Comparison of ENCODE assay signal across 12 cellular contexts in the genomic region with DNA sequence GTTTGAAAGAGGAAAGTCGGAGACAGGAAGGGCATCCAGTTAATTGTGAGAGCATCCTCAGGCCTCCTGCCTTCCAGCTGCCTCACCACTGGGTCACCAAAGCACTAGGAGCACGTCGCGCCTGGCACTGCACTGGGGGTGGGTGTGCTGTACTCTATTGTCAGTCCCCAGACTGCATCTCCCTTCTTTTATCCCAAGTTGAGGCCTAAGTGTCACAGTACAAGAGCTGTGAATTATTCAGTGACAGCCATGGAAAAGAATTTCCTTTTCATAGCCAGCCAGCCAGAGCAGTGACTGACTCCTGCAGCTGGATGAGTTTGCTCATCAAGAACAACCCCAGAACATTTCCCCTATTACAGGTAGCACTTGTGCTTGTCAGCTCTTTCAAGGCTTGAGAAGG. TPM values are rescaled to one million over a fixed set of nuclear protein-coding genes. Genes with fewer than 3 reads are reported as not detected.
DNase-seq lines count a peak whose midpoint lies in the region; ATAC-seq lines count a peak whose summit lies in the region.
"Had no signal": no experiment of that assay in that cellular context is flagged by ENCODE, and none has a peak within 500 bp of the region (broad histone marks: within the 10 kb centered on the region; RNA-seq: fewer than 3 reads in every experiment).

No MANE protein-coding gene starts in this region.

- H3K36me3 Mint-ChIP-seq in activated CD4-positive, alpha-beta memory T cell treated with anti-CD3 and anti-CD28 coated beads, Interleukin-2, amount 10 ng/mL, durations not matched to agents 7 days and 5 days (ENCODE audit: low read depth), result peaks cover 95% of the 10 kb centered on the region

- peak overlapping the region; percentile 87 for H3K27ac Mint-ChIP-seq in activated CD4-positive, alpha-beta memory T cell treated with anti-CD3 and anti-CD28 coated beads, Interleukin-2, amount 10 ng/mL, durations not matched to agents 7 days and 5 days

- H3K4me3 Mint-ChIP-seq in activated CD4-positive, alpha-beta memory T cell treated with anti-CD3 and anti-CD28 coated beads, Interleukin-2, amount 10 ng/mL, durations not matched to agents 7 days and 5 days, result no peak overlapping the region

- DNase-seq in ELR (ENCODE audit: low read depth) (peak; percentile 61), globus pallidus (ENCODE audit: low spot score) (peak; percentile 88), putamen (ENCODE audit: low spot score) (peak; percentile 78), COR-L47 (lab: John Stamatoyannopoulos, UW) (no peak), 8988T (no peak), A172 (ENCODE audit: low spot score) (no peak)
- DNase-seq in activated CD4-positive, alpha-beta memory T cell treated with anti-CD3 and anti-CD28 coated beads, Interleukin-2, amount 10 ng/mL, durations not matched to agents 7 days and 5 days, result no peak
- DNase-seq: activated gamma-delta T cell treated with Interleukin-2 at 50 U/mL for 16 hours, GF-D8, NCI-H2081 treated with DMSO at 0.1 percent for 48 hours had no signal

- H3K4me1 Mint-ChIP-seq in activated CD4-positive, alpha-beta memory T cell treated with anti-CD3 and anti-CD28 coated beads, Interleukin-2, amount 10 ng/mL, durations not matched to agents 7 days and 5 days, result peaks cover 61% of the 10 kb centered on the region

- H3K27me3 Mint-ChIP-seq in activated CD4-positive, alpha-beta memory T cell treated with anti-CD3 and anti-CD28 coated beads, Interleukin-2, amount 10 ng/mL, durations not matched to agents 7 days and 5 days, result no peaks in the 10 kb centered on the region

- H3K9me3 Mint-ChIP-seq in activated CD4-positive, alpha-beta memory T cell treated with anti-CD3 and anti-CD28 coated beads, Interleukin-2, amount 10 ng/mL, durations not matched to agents 7 days and 5 days, result no peaks in the 10 kb centered on the region

- CTCF ChIA-PET in activated CD4-positive, alpha-beta memory T cell treated with anti-CD3 and anti-CD28 coated beads, Interleukin-2, amount 10 ng/mL, durations not matched to agents 7 days and 5 days (lab: Charles Lee), result interaction anchor here (2.3 kb wide), 1 partner anchor 123 kb away, joined by 5 read pairs; no protein-coding TSS in a partner anchor

- POLR2A ChIA-PET in activated CD4-positive, alpha-beta memory T cell treated with anti-CD3 and anti-CD28 coated beads, Interleukin-2, amount 10 ng/mL, durations not matched to agents 7 days and 5 days (lab: Charles Lee), result interaction anchor here (1.8 to 8.7 kb wide), 3 partner anchors 10 to 15 kb away, joined by 6 to 86 read pairs (median 7); partner anchors contain the start of gene CLTA

- ATAC-seq in GM21717 (IDR thresholded peaks at IDR 0.05; ENCODE audit: unreplicated experiment), result no peak

RNA-seq across cellular contexts. Expression of gene CLTA, which starts 16.3 kb away (rescaled TPM):
- 100 to 1,000 TPM; 150 to 151 TPM for total RNA-seq in activated CD4-positive, alpha-beta memory T cell treated with anti-CD3 and anti-CD28 coated beads, Interleukin-2, amount 10 ng/mL, durations not matched to agents 7 days and 5 days
- total RNA-seq in A172 (2014; rRNA removed; shearing (Covaris generic)), result 499 and 646 TPM in 2 replicates

RNA-seq across cellular contexts. Expression of gene CCIN, which starts 37.8 kb away (rescaled TPM):
- under 1 TPM in 1 of 2 experiments, not detected in 1; 0.13 TPM for total RNA-seq in activated CD4-positive, alpha-beta memory T cell treated with anti-CD3 and anti-CD28 coated beads, Interleukin-2, amount 10 ng/mL, durations not matched to agents 7 days and 5 days
- total RNA-seq in A172 (2014; rRNA removed; shearing (Covaris generic)), result 0.34 and 0.36 TPM in 2 replicates
- total RNA-seq: frontal cortex had no signal

RNA-seq across cellular contexts. Expression of gene GNE, which starts 51.2 kb away (rescaled TPM):
- 10 to 100 TPM; 22.0 to 23.0 TPM for total RNA-seq in activated CD4-positive, alpha-beta memory T cell treated with anti-CD3 and anti-CD28 coated beads, Interleukin-2, amount 10 ng/mL, durations not matched to agents 7 days and 5 days
- total RNA-seq in A172 (2014; rRNA removed; shearing (Covaris generic)), result 26.5 and 35.0 TPM in 2 replicates

Comparison
In these comparisons a context has a peak if more than half of its experiments do, and no peak if none do; other contexts are left out.
1. DNase-seq: peak in ELR (single experiment), globus pallidus (single experiment) and putamen (single experiment); none in activated CD4-positive, alpha-beta memory T cell treated with anti-CD3 and anti-CD28 coated beads, Interleukin-2, amount 10 ng/mL, durations not matched to agents 7 days and 5 days (single experiment), COR-L47 (single experiment), 8988T (single experiment) and A172 (single experiment).